ENCODE assay signal across 30 cellular contexts in genomic region chr21:44364151-44365053, GRCh38. TPM values are rescaled to one million over a fixed set of nuclear protein-coding genes. Genes with fewer than 3 reads are reported as not detected.
DNase-seq lines count a peak whose midpoint lies in the region; ATAC-seq, FAIRE-seq and TF ChIP-seq lines count a peak whose summit lies in the region.
"Had no signal": no experiment of that assay in that cellular context is flagged by ENCODE, and none has a peak within 500 bp of the region (broad histone marks: within the 10 kb centered on the region; RNA-seq: fewer than 3 reads in every experiment).

No MANE protein-coding gene starts in this region.

- FAIRE-seq in frontal cortex (lab: Jason Lieb, UNC): no peak
- FAIRE-seq: astrocyte, endothelial cell of umbilical vein, HTR-8/SVneo had no signal

- no peak overlapping the region for H3K4me3 Mint-ChIP-seq in GM23338
- no peak overlapping the region for H3K4me3 Mint-ChIP-seq in activated naive CD4-positive, alpha-beta T cell treated with anti-CD3 and anti-CD28 coated beads for 36 hours
- H3K4me3 Mint-ChIP-seq: activated CD4-positive, alpha-beta T cell treated with anti-CD3 and anti-CD28 coated beads, Interleukin-2, amount 10 ng/mL, durations not matched to agents 24 days and 14 days; activated T-helper 17 cell treated with anti-CD3 and anti-CD28 coated beads, Interleukin-2, amount 50 U/mL, for 72 hours; CD4-positive, alpha-beta T cell; mesothelial cell of epicardium; naive thymus-derived CD4-positive, alpha-beta T cell had no signal

- intact Hi-C loops in OCI-LY7 (cut with micrococcal nuclease; ENCODE audit: unreplicated experiment) (no loop called here), sigmoid colon (cut with DNase I) (no loop called here)
- intact Hi-C loops in activated naive CD4-positive, alpha-beta T cell treated with anti-CD3 and anti-CD28 coated beads for 36 hours (cut with micrococcal nuclease): no loop called here

- H3K27me3 ChIP-seq in GM23338 (ENCODE audit: insufficient read depth) (no peaks in the 10 kb centered on the region; the same call in 1 of the 2 replicates), sigmoid colon (peaks cover 6 to 28% (median 11%) of the 10 kb centered on the region in 3 donors)
- H3K27me3 ChIP-seq: testis had no signal

- no peak overlapping the region for H3K27ac ChIP-seq in GM23338 (ENCODE audit: low read depth)
- H3K27ac ChIP-seq in OCI-LY7 (ENCODE audit: low read depth, low read length, poor library complexity, severe bottlenecking): no peak overlapping the region
- no peak overlapping the region for H3K27ac ChIP-seq in sigmoid colon
- H3K27ac ChIP-seq: testis had no signal

- H3K4me1 Mint-ChIP-seq in GM23338: no peaks in the 10 kb centered on the region; the same call in 2 of the 3 replicates
- H3K4me1 Mint-ChIP-seq in activated naive CD4-positive, alpha-beta T cell treated with anti-CD3 and anti-CD28 coated beads for 36 hours (ENCODE audit: low read depth): peaks cover 4% of the 10 kb centered on the region
- H3K4me1 Mint-ChIP-seq: activated T-helper 17 cell treated with anti-CD3 and anti-CD28 coated beads, Interleukin-2, amount 50 U/mL, for 72 hours had no signal

- TF ChIP-seq EP300 in sigmoid colon (IDR thresholded peaks at IDR 0.05): no peak

- H3K4me3 ChIP-seq in GM23338 (no peak overlapping the region), OCI-LY7 (ENCODE audit: low read depth, low read length, poor library complexity, severe bottlenecking) (no peak overlapping the region), sigmoid colon (no peak overlapping the region)
- H3K4me3 ChIP-seq: testis had no signal

- ATAC-seq in GM23338 (peak; percentile 47), GM19023 (IDR thresholded peaks at IDR 0.05; ENCODE audit: unreplicated experiment) (no peak)
- ATAC-seq: activated naive CD4-positive, alpha-beta T cell treated with anti-CD3 and anti-CD28 coated beads, Interleukin-2, amount 50 U/mL, for 72 hours; activated T-helper 17 cell treated with anti-CD3 and anti-CD28 coated beads, Interleukin-2, amount 50 U/mL, for 72 hours; left colon; naive thymus-derived CD4-positive, alpha-beta T cell had no signal

- H3K4me1 ChIP-seq in GM23338 (ENCODE audit: insufficient read depth) (no peaks in the 10 kb centered on the region), OCI-LY7 (ENCODE audit: insufficient read depth, low read length, poor library complexity, severe bottlenecking) (peaks cover 6% of the 10 kb centered on the region), sigmoid colon (no peaks in the 10 kb centered on the region)
- H3K4me1 ChIP-seq: testis had no signal

- no peaks in the 10 kb centered on the region for H4K20me1 ChIP-seq in GM23338 (replicated peaks; ENCODE audit: insufficient read depth)
- no peaks in the 10 kb centered on the region for H4K20me1 ChIP-seq in OCI-LY7 (ENCODE audit: insufficient read depth, low read length)

- H3K36me3 Mint-ChIP-seq in GM23338 (ENCODE audit: low read depth): no peaks in the 10 kb centered on the region
- H3K36me3 Mint-ChIP-seq in activated naive CD4-positive, alpha-beta T cell treated with anti-CD3 and anti-CD28 coated beads for 36 hours (ENCODE audit: low read depth): no peaks in the 10 kb centered on the region
- H3K36me3 Mint-ChIP-seq: mesothelial cell of epicardium had no signal

- H3K9me3 Mint-ChIP-seq in GM23338: no peaks in the 10 kb centered on the region
- peaks cover 4% of the 10 kb centered on the region for H3K9me3 Mint-ChIP-seq in activated naive CD4-positive, alpha-beta T cell treated with anti-CD3 and anti-CD28 coated beads for 36 hours
- H3K9me3 Mint-ChIP-seq: CD4-positive, alpha-beta T cell had no signal

- DNase-seq in GM23338 (ENCODE audit: low spot score): peak; percentile 40
- DNase-seq in OCI-LY7 (ENCODE audit: low spot score): no peak
- peak; percentile 46 for DNase-seq in iPS-NIHi7 (ENCODE audit: extremely low spot score)
- DNase-seq in sigmoid colon: peak; percentile 22
- DNase-seq in activated naive CD4-positive, alpha-beta T cell treated with anti-CD3 and anti-CD28 coated beads for 36 hours: no peak
- no peak for DNase-seq in frontal cortex (ENCODE audit: low spot score in 2 of 2)
- DNase-seq: activated CD4-positive, alpha-beta T cell treated with anti-CD3 and anti-CD28 coated beads, Interleukin-2, amount 10 ng/mL, durations not matched to agents 24 days and 14 days; DMS153; Karpas-422; NCI-H1694; NCI-H2171; NCI-H526; retina; stimulated activated CD4-positive, alpha-beta T cell treated with anti-CD3 and anti-CD28 coated beads, Interleukin-12 subunit alpha, Interleukin-12 subunit beta, amount 100 ng/mL, for 4 hours; stimulated activated CD4-positive, alpha-beta T cell treated with anti-CD3 and anti-CD28 coated beads, Interleukin-4, amount 100 ng/mL, for 4 hours; stimulated activated naive CD4-positive, alpha-beta T cell; T-helper 2 cell; testis had no signal

- peak; percentile 36 to 68 for TF ChIP-seq CTCF in GM23338 (conservative IDR thresholded peaks at IDR 0.05; ENCODE audit: low read depth in 2 of 2)
- 0 out of 2 replicates have a peak, but pooled peaks have one; percentile 33 for TF ChIP-seq CTCF in OCI-LY7 (conservative IDR thresholded peaks at IDR 0.05; ENCODE audit: low read length)
- no peak for TF ChIP-seq CTCF in sigmoid colon (IDR thresholded peaks at IDR 0.05)

- CTCF ChIA-PET in OCI-LY7 (lab: Charles Lee; ENCODE audit: unreplicated experiment): no interaction called here
- CTCF ChIA-PET in activated naive CD4-positive, alpha-beta T cell treated with anti-CD3 and anti-CD28 coated beads for 36 hours (lab: Charles Lee): no interaction called here

- H3K79me2 ChIP-seq in GM23338 (replicated peaks; ENCODE audit: insufficient read depth): no peaks in the 10 kb centered on the region
- H3K79me2 ChIP-seq in OCI-LY7 (ENCODE audit: insufficient read depth, low read depth, low read length): no peaks in the 10 kb centered on the region

- H3K27ac Mint-ChIP-seq in GM23338: no peak overlapping the region
- no peak overlapping the region for H3K27ac Mint-ChIP-seq in activated naive CD4-positive, alpha-beta T cell treated with anti-CD3 and anti-CD28 coated beads for 36 hours
- H3K27ac Mint-ChIP-seq: activated CD4-positive, alpha-beta T cell treated with anti-CD3 and anti-CD28 coated beads, Interleukin-2, amount 10 ng/mL, durations not matched to agents 24 days and 14 days; activated naive CD4-positive, alpha-beta T cell treated with anti-CD3 and anti-CD28 coated beads, Interleukin-2, amount 50 U/mL, for 72 hours; activated T-helper 17 cell treated with anti-CD3 and anti-CD28 coated beads, Interleukin-2, amount 50 U/mL, for 72 hours; CD4-positive, alpha-beta T cell; mesothelial cell of epicardium had no signal

- H3K36me3 ChIP-seq in GM23338 (ENCODE audit: insufficient read depth) (no peaks in the 10 kb centered on the region), OCI-LY7 (ENCODE audit: insufficient read depth, low read length) (no peaks in the 10 kb centered on the region), sigmoid colon (no peaks in the 10 kb centered on the region)

- BruUV-seq in OCI-LY7 (replicated peaks; lab: Mats Ljungman, UMichigan): no TSS peak

- H3K9me2 ChIP-seq in GM23338 (ENCODE audit: insufficient read depth) (no peaks in the 10 kb centered on the region), OCI-LY7 (ENCODE audit: insufficient read depth, low read length) (no peaks in the 10 kb centered on the region)

- H2AFZ ChIP-seq in GM23338 (no peak overlapping the region; the same call in 1 of the 2 replicates), OCI-LY7 (ENCODE audit: low read length) (no peak overlapping the region)

- H3F3A ChIP-seq in GM23338 (replicated peaks; ENCODE audit: low read depth): no peaks in the 10 kb centered on the region

- peaks cover 12% of the 10 kb centered on the region for H3K27me3 Mint-ChIP-seq in GM23338 (ENCODE audit: insufficient read depth, low read depth, poor library complexity)
- H3K27me3 Mint-ChIP-seq in activated naive CD4-positive, alpha-beta T cell treated with anti-CD3 and anti-CD28 coated beads for 36 hours (ENCODE audit: low read depth): no peaks in the 10 kb centered on the region
- H3K27me3 Mint-ChIP-seq: activated CD4-positive, alpha-beta T cell treated with anti-CD3 and anti-CD28 coated beads, Interleukin-2, amount 10 ng/mL, durations not matched to agents 24 days and 14 days; activated T-helper 17 cell treated with anti-CD3 and anti-CD28 coated beads, Interleukin-2, amount 50 U/mL, for 72 hours; CD4-positive, alpha-beta T cell had no signal

- H3K9me3 ChIP-seq in OCI-LY7 (ENCODE audit: low read length): 0 out of 2 replicates have a peak, but pooled peaks cover 7% of the 10 kb centered on the region
- H3K9me3 ChIP-seq in sigmoid colon: peaks cover 0 to 2% (median 0%) of the 10 kb centered on the region in 4 donors
- H3K9me3 ChIP-seq: testis had no signal

- POLR2A ChIA-PET in OCI-LY7 (lab: Charles Lee): no interaction called here

- WGBS in sigmoid colon, 2 donors: 82 to 86% methylated on average over 22 of the region's 22 CpGs

- H3K4me2 ChIP-seq in GM23338 (no peak overlapping the region), OCI-LY7 (ENCODE audit: low read length) (no peak overlapping the region)

- TF ChIP-seq POLR2A in sigmoid colon (IDR thresholded peaks at IDR 0.05): no peak

TF ChIP-seq in GM23338, 12 proteins besides CTCF, POLR2A, EP300 and RAD21:
- TF ChIP-seq ZNF114 (CRISPR knock-in tag; IDR thresholded peaks at IDR 0.05): no peak
- no peak for TF ChIP-seq CREB1 (CRISPR knock-in tag; IDR thresholded peaks at IDR 0.05; ENCODE audit: low read depth)
- TF ChIP-seq NANOG (IDR thresholded peaks at IDR 0.05; ENCODE audit: borderline replicate concordance): no peak
- no peak for TF ChIP-seq STAT1 (IDR thresholded peaks at IDR 0.05; ENCODE audit: unreplicated experiment)

RNA-seq across cellular contexts. Expression of gene TRPM2, which starts 11.0 kb away (rescaled TPM):
- total RNA-seq in GM23338 (2014; rRNA removed; shearing (Covaris generic)): 0.83 and 2.0 TPM in 2 replicates
- polyA plus RNA-seq in GM23338 (2016; fragmentation: Nextera tagmentation; extraction: Ambion mirVana) (0.50 and 0.53 TPM in 2 replicates), sigmoid colon (1 to 10 TPM; 2.4 to 4.9 (median 3.5) TPM)
- total RNA-seq in OCI-LY7 (2014; rRNA removed; shearing (Covaris generic)): 1.8 and 2.8 TPM in 2 replicates
- total RNA-seq in OCI-LY7 (2022) (3.8 and 7.1 TPM in 2 replicates), sigmoid colon (1 to 10 TPM; 1.6 to 3.9 (median 3.2) TPM), frontal cortex (1.6 TPM)
- 1 to 10 TPM; 2.5 to 3.5 TPM for total RNA-seq in activated naive CD4-positive, alpha-beta T cell treated with anti-CD3 and anti-CD28 coated beads for 36 hours
- total RNA-seq: endothelial cell of umbilical vein, G401, osteocyte had no signal
- polyA plus RNA-seq: endothelial cell of umbilical vein had no signal

RNA-seq across cellular contexts. Expression of gene CFAP410, which starts 25.2 kb away (rescaled TPM):
- 23.2 and 24.0 TPM in 2 replicates for total RNA-seq in GM23338 (2014; rRNA removed; shearing (Covaris generic))
- polyA plus RNA-seq in GM23338 (2016; fragmentation: Nextera tagmentation; extraction: Ambion mirVana) (11.0 and 15.4 TPM in 2 replicates), sigmoid colon (10 to 100 TPM; 12.7 to 31.7 (median 28.2) TPM)
- total RNA-seq in OCI-LY7 (2014; rRNA removed; shearing (Covaris generic)): 11.9 and 20.6 TPM in 2 replicates
- total RNA-seq in OCI-LY7 (2022) (15.0 and 15.1 TPM in 2 replicates), sigmoid colon (10 to 100 TPM; 25.8 to 31.1 (median 27.6) TPM), frontal cortex (8.6 TPM)
- total RNA-seq in activated naive CD4-positive, alpha-beta T cell treated with anti-CD3 and anti-CD28 coated beads for 36 hours: 10 to 100 TPM; 13.2 to 14.8 TPM

Comparison
In these comparisons a context has a peak if more than half of its experiments do, and no peak if none do; other contexts are left out.
1. DNase-seq: peak in GM23338 (single experiment), iPS-NIHi7 (single experiment) and sigmoid colon (single experiment); none in OCI-LY7 (single experiment), activated naive CD4-positive, alpha-beta T cell treated with anti-CD3 and anti-CD28 coated beads for 36 hours (single experiment) and frontal cortex (0 of 2).
2. CTCF ChIP-seq: peak in GM23338 (2 of 2) and OCI-LY7 (single experiment); none in sigmoid colon (0 of 4).